Comparison of ENCODE assay signal across 8 cellular contexts in the genomic region with DNA sequence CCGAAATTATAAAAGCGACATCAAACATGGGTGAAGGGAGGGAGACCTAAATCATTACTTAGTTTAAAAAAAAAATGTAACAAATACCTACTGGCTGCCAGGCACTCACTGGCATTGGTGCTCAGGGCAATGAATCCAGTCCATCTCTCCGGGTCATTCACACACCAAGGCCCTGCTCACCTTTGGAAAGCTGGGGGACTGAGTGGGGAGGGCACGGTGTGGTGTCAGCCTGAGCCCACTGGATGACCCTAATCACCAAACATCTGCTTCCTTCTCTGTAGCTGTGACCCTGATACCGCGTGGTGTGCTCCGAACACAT. TPM values are rescaled to one million over a fixed set of nuclear protein-coding genes. Genes with fewer than 3 reads are reported as not detected.
DNase-seq lines count a peak whose midpoint lies in the region; ATAC-seq and TF ChIP-seq lines count a peak whose summit lies in the region.

No MANE protein-coding gene starts in this region.

- ATAC-seq in activated T-cell treated with anti-CD3 and anti-CD28 coated beads, Interleukin-2, amount 50 U/mL, for 72 hours (replicated peaks in 1 of 2): no peak
- no peak for ATAC-seq in HG03045 (IDR thresholded peaks at IDR 0.05; ENCODE audit: unreplicated experiment)

- peak overlapping the region; percentile 73 to 95 for H3K4me3 ChIP-seq in ascending aorta
- H3K4me3 ChIP-seq in liver (ENCODE audit: low read depth in 1 of 3, low read length in 3 of 3): peak overlapping the region in 2 of 3 donors; percentile 74 to 93
- H3K4me3 ChIP-seq in thyroid gland (replicated peaks in 1 of 3): peak overlapping the region; percentile 73 to 92 (median 88)

- peak overlapping the region; percentile 87 to 89 for H3K4me3 Mint-ChIP-seq in activated T-cell treated with anti-CD3 and anti-CD28 coated beads, Interleukin-2, amount 50 U/mL, for 72 hours

- H3K27me3 Mint-ChIP-seq in activated T-cell treated with anti-CD3 and anti-CD28 coated beads, Interleukin-2, amount 50 U/mL, for 72 hours (ENCODE audit: low read depth): no peaks in the 10 kb centered on the region

- TF ChIP-seq RAD21 in liver (IDR thresholded peaks at IDR 0.05): no peak

- 23% methylated on average over 7 of the region's 7 CpGs for WGBS in liver
- WGBS in thyroid gland, 2 donors: 29 to 47% methylated on average over 4 to 7 of the region's 7 CpGs

- H3K4me1 Mint-ChIP-seq in activated T-cell treated with anti-CD3 and anti-CD28 coated beads, Interleukin-2, amount 50 U/mL, for 72 hours (ENCODE audit: low read depth): peaks cover 29% of the 10 kb centered on the region

- H3K36me3 ChIP-seq in ascending aorta (peaks cover 8 to 11% of the 10 kb centered on the region in 2 donors), liver (ENCODE audit: control insufficient read depth in 4 of 4, insufficient read depth in 3 of 4, low read depth in 1 of 4, low read length in 3 of 4) (peaks cover 1 to 11% (median 10%) of the 10 kb centered on the region in 4 donors), thyroid gland (peaks cover 8 to 10% of the 10 kb centered on the region in 2 donors)

- intact Hi-C loops in ascending aorta (cut with DNase I) (loop anchor here (1.0 kb wide), 1 partner anchor 30 kb away; the partner anchor contains the start of gene NBAS), thyroid gland (cut with DNase I) (no loop called here)

- H3K36me3 Mint-ChIP-seq in activated T-cell treated with anti-CD3 and anti-CD28 coated beads, Interleukin-2, amount 50 U/mL, for 72 hours (ENCODE audit: insufficient read depth in 2 of 2): peaks cover 2 to 13% of the 10 kb centered on the region in 2 donors

- peak overlapping the region; percentile 98 for H3K27ac Mint-ChIP-seq in activated T-cell treated with anti-CD3 and anti-CD28 coated beads, Interleukin-2, amount 50 U/mL, for 72 hours

- H3K9me3 Mint-ChIP-seq in activated T-cell treated with anti-CD3 and anti-CD28 coated beads, Interleukin-2, amount 50 U/mL, for 72 hours: no peaks in the 10 kb centered on the region

- TF ChIP-seq CTCF in ascending aorta (IDR thresholded peaks at IDR 0.05) (no peak), liver (IDR thresholded peaks at IDR 0.05; ENCODE audit: low read depth, low read length, missing input control) (no peak), thyroid gland (IDR thresholded peaks at IDR 0.05) (no peak)

- no peak for DNase-seq in activated T-cell treated with anti-CD3 and anti-CD28 coated beads, Interleukin-2, amount 50 U/mL, for 72 hours
- DNase-seq in activated T-cell treated with anti-CD3 and anti-CD28 coated beads for 4 hours (no peak), ascending aorta (ENCODE audit: low spot score in 2 of 2) (no peak), thyroid gland (no peak), SHP77 treated with DMSO at 0.1 percent for 48 hours (lab: John Stamatoyannopoulos, UW) (no peak)
- no peak for DNase-seq in effector CD4-positive, alpha-beta T cell

- H3K9me3 ChIP-seq in ascending aorta (no peaks in the 10 kb centered on the region), liver (ENCODE audit: control insufficient read depth in 4 of 4, low read length in 3 of 4) (no peaks in the 10 kb centered on the region), thyroid gland (no peaks in the 10 kb centered on the region)

- peak overlapping the region; percentile 57 to 61 for H3K9ac ChIP-seq in liver (ENCODE audit: low read depth in 1 of 2, low read length in 2 of 2)

- H3K4me1 ChIP-seq in ascending aorta: peaks cover 0 to 20% of the 10 kb centered on the region in 2 donors
- peaks cover 3 to 18% (median 6%) of the 10 kb centered on the region in 4 donors for H3K4me1 ChIP-seq in liver (ENCODE audit: control insufficient read depth in 4 of 4, insufficient read depth in 4 of 4, low read length in 3 of 4)
- peaks cover 4 to 9% of the 10 kb centered on the region in 2 donors for H3K4me1 ChIP-seq in thyroid gland

- peak overlapping the region; percentile 89 to 91 for H3K27ac ChIP-seq in ascending aorta
- peak overlapping the region; percentile 90 to 91 for H3K27ac ChIP-seq in liver (ENCODE audit: low read depth in 1 of 2, low read length in 2 of 2)
- peak overlapping the region; percentile 93 to 95 (median 94) for H3K27ac ChIP-seq in thyroid gland

- H3K27me3 ChIP-seq in ascending aorta: no peaks in the 10 kb centered on the region
- no peaks in the 10 kb centered on the region for H3K27me3 ChIP-seq in liver (ENCODE audit: control insufficient read depth in 4 of 4, insufficient read depth in 4 of 4, low read length in 3 of 4)
- H3K27me3 ChIP-seq in thyroid gland: no peaks in the 10 kb centered on the region

- no peak for TF ChIP-seq POLR2A in thyroid gland (IDR thresholded peaks at IDR 0.05)

TF ChIP-seq in liver, 16 proteins besides CTCF, POLR2A, EP300 and RAD21:
- TF ChIP-seq FOXA2 (IDR thresholded peaks at IDR 0.05): no peak
- TF ChIP-seq MAX (IDR thresholded peaks at IDR 0.05): no peak
- TF ChIP-seq REST (IDR thresholded peaks at IDR 0.05): no peak
- TF ChIP-seq TAF1 (conservative IDR thresholded peaks at IDR 0.05): no peak
- TF ChIP-seq ZBTB33 (IDR thresholded peaks at IDR 0.05): no peak
- no peak for TF ChIP-seq RXRA (IDR thresholded peaks at IDR 0.05)
- TF ChIP-seq NR2F2 (IDR thresholded peaks at IDR 0.05): no peak
- TF ChIP-seq YY1 (IDR thresholded peaks at IDR 0.05): no peak
- TF ChIP-seq JUND (IDR thresholded peaks at IDR 0.05): no peak
- no peak for TF ChIP-seq SP1 (IDR thresholded peaks at IDR 0.05)
- TF ChIP-seq HNF4A (conservative IDR thresholded peaks at IDR 0.05): no peak
- no peak for TF ChIP-seq EGR1 (IDR thresholded peaks at IDR 0.05; ENCODE audit: low read depth in 2 of 2)
- no peak for TF ChIP-seq HNF4G (IDR thresholded peaks at IDR 0.05)
TF ChIP-seq in liver: peak in this region for 0.

RNA-seq across cellular contexts. Expression of gene DDX1, which starts 0.3 kb away (rescaled TPM):
- 10 to 100 TPM; 55.8 to 56.0 TPM for total RNA-seq in activated T-cell treated with anti-CD3 and anti-CD28 coated beads, Interleukin-2, amount 50 U/mL, for 72 hours
- total RNA-seq in ascending aorta (21.5 TPM), liver (10 to 100 TPM; 42.0 to 43.9 TPM), thyroid gland (10 to 100 TPM; 63.0 to 85.6 (median 75.2) TPM)
- 10 to 100 TPM; 31.7 to 35.6 TPM for polyA plus RNA-seq in liver

RNA-seq across cellular contexts. Expression of gene NBAS, which starts 30.2 kb away (rescaled TPM):
- 10 to 100 TPM; 45.9 to 50.8 TPM for total RNA-seq in activated T-cell treated with anti-CD3 and anti-CD28 coated beads, Interleukin-2, amount 50 U/mL, for 72 hours
- total RNA-seq in ascending aorta: 37.1 TPM
- total RNA-seq in liver: 10 to 100 TPM; 27.2 to 40.0 TPM
- polyA plus RNA-seq in liver: 10 to 100 TPM; 10.5 to 10.7 TPM
- total RNA-seq in thyroid gland: 10 to 100 TPM; 50.4 to 71.5 (median 54.7) TPM
